ENCODE assay signal across 18 cellular contexts in the genomic region with DNA sequence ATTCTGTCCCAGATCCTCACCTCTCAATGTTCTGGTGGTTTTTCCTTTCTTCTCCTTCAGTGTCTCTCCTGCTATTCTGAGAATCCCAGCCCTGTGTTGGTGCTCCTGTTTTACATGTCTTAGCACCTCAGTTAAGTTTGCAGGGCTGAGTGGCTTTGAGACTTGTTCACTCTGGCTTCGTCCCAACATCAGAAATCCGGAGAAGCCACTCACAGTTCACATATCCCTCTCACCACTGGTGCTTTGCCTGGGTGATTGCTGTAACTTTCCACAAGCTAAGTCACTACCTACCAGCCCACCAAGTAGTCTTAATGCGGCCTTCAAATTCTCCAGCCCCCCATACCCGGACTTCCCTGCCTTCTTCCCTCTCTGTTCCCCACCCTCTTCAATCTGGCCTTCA. TPM values are rescaled to one million over a fixed set of nuclear protein-coding genes. Genes with fewer than 3 reads are reported as not detected.
DNase-seq lines count a peak whose midpoint lies in the region; ATAC-seq and TF ChIP-seq lines count a peak whose summit lies in the region.
"Had no signal": no experiment of that assay in that cellular context is flagged by ENCODE, and none has a peak within 500 bp of the region (broad histone marks: within the 10 kb centered on the region; RNA-seq: fewer than 3 reads in every experiment).

No MANE protein-coding gene starts in this region.

- TF ChIP-seq CTCF in omental fat pad (IDR thresholded peaks at IDR 0.05): no peak

- H3K4me3 Mint-ChIP-seq in activated T-cell treated with anti-CD3 and anti-CD28 coated beads, Interleukin-2, amount 50 U/mL, for 72 hours: no peak overlapping the region
- peak overlapping the region; percentile 2 for H3K4me3 Mint-ChIP-seq in activated naive CD8-positive, alpha-beta T cell treated with anti-CD3 and anti-CD28 coated beads, Interleukin-2, amount 50 U/mL, for 24 hours
- peak overlapping the region; percentile 14 for H3K4me3 Mint-ChIP-seq in stimulated activated effector memory CD8-positive, alpha-beta T cell treated with anti-CD3 and anti-CD28 coated beads, Interleukin-12 subunit alpha, Interleukin-12 subunit beta, amount 100 ng/mL, for 72 hours
- H3K4me3 Mint-ChIP-seq: dendritic cell treated with granulocyte-macrophage colony-stimulating factor and Interleukin-4, amounts not matched to agents 40 ng/mL and 50 ng/mL, for 4 days; H9; mesothelial cell of epicardium had no signal

- no peaks in the 10 kb centered on the region for H3K27me3 Mint-ChIP-seq in activated T-cell treated with anti-CD3 and anti-CD28 coated beads, Interleukin-2, amount 50 U/mL, for 72 hours (ENCODE audit: low read depth)
- H3K27me3 Mint-ChIP-seq in activated naive CD8-positive, alpha-beta T cell treated with anti-CD3 and anti-CD28 coated beads, Interleukin-2, amount 50 U/mL, for 24 hours: no peaks in the 10 kb centered on the region
- H3K27me3 Mint-ChIP-seq: dendritic cell treated with granulocyte-macrophage colony-stimulating factor and Interleukin-4, amounts not matched to agents 40 ng/mL and 50 ng/mL, for 4 days had no signal

- H3K36me3 Mint-ChIP-seq in activated T-cell treated with anti-CD3 and anti-CD28 coated beads, Interleukin-2, amount 50 U/mL, for 72 hours (ENCODE audit: insufficient read depth in 2 of 2): peaks cover 15 to 21% of the 10 kb centered on the region in 2 donors
- H3K36me3 Mint-ChIP-seq in activated naive CD8-positive, alpha-beta T cell treated with anti-CD3 and anti-CD28 coated beads, Interleukin-2, amount 50 U/mL, for 24 hours (ENCODE audit: low read depth): peaks cover 56% of the 10 kb centered on the region
- peaks cover 100% of the 10 kb centered on the region for H3K36me3 Mint-ChIP-seq in stimulated activated effector memory CD8-positive, alpha-beta T cell treated with anti-CD3 and anti-CD28 coated beads, Interleukin-12 subunit alpha, Interleukin-12 subunit beta, amount 100 ng/mL, for 72 hours

- peak overlapping the region; percentile 4 for H3K27ac Mint-ChIP-seq in activated T-cell treated with anti-CD3 and anti-CD28 coated beads, Interleukin-2, amount 50 U/mL, for 72 hours
- peak overlapping the region; percentile 85 for H3K27ac Mint-ChIP-seq in activated naive CD8-positive, alpha-beta T cell treated with anti-CD3 and anti-CD28 coated beads, Interleukin-2, amount 50 U/mL, for 24 hours
- H3K27ac Mint-ChIP-seq in stimulated activated effector memory CD8-positive, alpha-beta T cell treated with anti-CD3 and anti-CD28 coated beads, Interleukin-12 subunit alpha, Interleukin-12 subunit beta, amount 100 ng/mL, for 72 hours: peak overlapping the region; percentile 89
- H3K27ac Mint-ChIP-seq: dendritic cell treated with granulocyte-macrophage colony-stimulating factor and Interleukin-4, amounts not matched to agents 40 ng/mL and 50 ng/mL, for 4 days; mesothelial cell of epicardium had no signal

- no peaks in the 10 kb centered on the region for H3K9me3 Mint-ChIP-seq in activated T-cell treated with anti-CD3 and anti-CD28 coated beads, Interleukin-2, amount 50 U/mL, for 72 hours
- H3K9me3 Mint-ChIP-seq in activated naive CD8-positive, alpha-beta T cell treated with anti-CD3 and anti-CD28 coated beads, Interleukin-2, amount 50 U/mL, for 24 hours: no peaks in the 10 kb centered on the region
- H3K9me3 Mint-ChIP-seq in stimulated activated effector memory CD8-positive, alpha-beta T cell treated with anti-CD3 and anti-CD28 coated beads, Interleukin-12 subunit alpha, Interleukin-12 subunit beta, amount 100 ng/mL, for 72 hours: no peaks in the 10 kb centered on the region
- H3K9me3 Mint-ChIP-seq: dendritic cell treated with granulocyte-macrophage colony-stimulating factor and Interleukin-4, amounts not matched to agents 40 ng/mL and 50 ng/mL, for 4 days; H9; mesothelial cell of epicardium had no signal

- no peak for ATAC-seq in activated T-cell treated with anti-CD3 and anti-CD28 coated beads, Interleukin-2, amount 50 U/mL, for 72 hours (replicated peaks in 1 of 2)
- ATAC-seq in activated naive CD8-positive, alpha-beta T cell treated with anti-CD3 and anti-CD28 coated beads, Interleukin-2, amount 50 U/mL, for 24 hours: no peak
- no peak for ATAC-seq in stimulated activated effector memory CD8-positive, alpha-beta T cell treated with anti-CD3 and anti-CD28 coated beads, Interleukin-12 subunit alpha, Interleukin-12 subunit beta, amount 100 ng/mL, for 72 hours
- no peak for ATAC-seq in omental fat pad (ENCODE audit: low FRiP score)
- ATAC-seq: foreskin keratinocyte, K562, Panc1 had no signal

- DNase-seq in activated T-cell treated with anti-CD3 and anti-CD28 coated beads, Interleukin-2, amount 50 U/mL, for 72 hours: no peak
- no peak for DNase-seq in activated T-cell treated with anti-CD3 and anti-CD28 coated beads, Interleukin-2, amount 50 U/mL, for 1 hour
- DNase-seq in GM03348 (ENCODE audit: low spot score) (peak; percentile 15), omental fat pad (ENCODE audit: low spot score) (no peak), COLO829 (ENCODE audit: low spot score) (no peak), iPS-NIHi11 (ENCODE audit: low spot score) (no peak)
- no peak for DNase-seq in activated naive CD8-positive, alpha-beta T cell treated with anti-CD3 and anti-CD28 coated beads, Interleukin-2, amount 50 U/mL, for 24 hours
- DNase-seq in stimulated activated effector memory CD8-positive, alpha-beta T cell treated with anti-CD3 and anti-CD28 coated beads, Interleukin-12 subunit alpha, Interleukin-12 subunit beta, amount 100 ng/mL, for 72 hours (ENCODE audit: low spot score in 2 of 2): no peak
- DNase-seq: Calu3, foreskin keratinocyte, H9, kidney glomerular epithelial cell, NCI-H187, NCI-H345 had no signal

- H3K4me1 Mint-ChIP-seq in activated T-cell treated with anti-CD3 and anti-CD28 coated beads, Interleukin-2, amount 50 U/mL, for 72 hours (ENCODE audit: low read depth): peaks cover 78% of the 10 kb centered on the region
- H3K4me1 Mint-ChIP-seq in activated naive CD8-positive, alpha-beta T cell treated with anti-CD3 and anti-CD28 coated beads, Interleukin-2, amount 50 U/mL, for 24 hours: peaks cover 65% of the 10 kb centered on the region
- peaks cover 65% of the 10 kb centered on the region for H3K4me1 Mint-ChIP-seq in stimulated activated effector memory CD8-positive, alpha-beta T cell treated with anti-CD3 and anti-CD28 coated beads, Interleukin-12 subunit alpha, Interleukin-12 subunit beta, amount 100 ng/mL, for 72 hours
- H3K4me1 Mint-ChIP-seq: mesothelial cell of epicardium had no signal

RNA-seq across cellular contexts. Expression of a gene that starts 40.2 kb away (rescaled TPM):
- total RNA-seq in activated T-cell treated with anti-CD3 and anti-CD28 coated beads, Interleukin-2, amount 50 U/mL, for 72 hours: 100 to 1,000 TPM; 235 to 288 TPM
- total RNA-seq in omental fat pad: 10 to 100 TPM; 12.7 to 25.5 (median 15.8) TPM

Comparison
In these comparisons a context has a peak if more than half of its experiments do, and no peak if none do; other contexts are left out.
1. H3K27ac Mint-ChIP-seq: peak in every context shown above with its lines; median percentile 89 in stimulated activated effector memory CD8-positive, alpha-beta T cell treated with anti-CD3 and anti-CD28 coated beads, Interleukin-12 subunit alpha, Interleukin-12 subunit beta, amount 100 ng/mL, for 72 hours; 85 in activated naive CD8-positive, alpha-beta T cell treated with anti-CD3 and anti-CD28 coated beads, Interleukin-2, amount 50 U/mL, for 24 hours; 4 in activated T-cell treated with anti-CD3 and anti-CD28 coated beads, Interleukin-2, amount 50 U/mL, for 72 hours.
2. H3K4me3 Mint-ChIP-seq: peak in activated naive CD8-positive, alpha-beta T cell treated with anti-CD3 and anti-CD28 coated beads, Interleukin-2, amount 50 U/mL, for 24 hours (single experiment) and stimulated activated effector memory CD8-positive, alpha-beta T cell treated with anti-CD3 and anti-CD28 coated beads, Interleukin-12 subunit alpha, Interleukin-12 subunit beta, amount 100 ng/mL, for 72 hours (single experiment); none in activated T-cell treated with anti-CD3 and anti-CD28 coated beads, Interleukin-2, amount 50 U/mL, for 72 hours (0 of 2).
3. RNA of a gene that starts 40.2 kb away (total RNA-seq): 235 to 288 TPM in activated T-cell treated with anti-CD3 and anti-CD28 coated beads, Interleukin-2, amount 50 U/mL, for 72 hours; 12.7 to 25.5 TPM in omental fat pad; every median in the first group is over 4 times any median in the second.